Comparison of ENCODE assay signal across 18 cellular contexts in the genomic region with DNA sequence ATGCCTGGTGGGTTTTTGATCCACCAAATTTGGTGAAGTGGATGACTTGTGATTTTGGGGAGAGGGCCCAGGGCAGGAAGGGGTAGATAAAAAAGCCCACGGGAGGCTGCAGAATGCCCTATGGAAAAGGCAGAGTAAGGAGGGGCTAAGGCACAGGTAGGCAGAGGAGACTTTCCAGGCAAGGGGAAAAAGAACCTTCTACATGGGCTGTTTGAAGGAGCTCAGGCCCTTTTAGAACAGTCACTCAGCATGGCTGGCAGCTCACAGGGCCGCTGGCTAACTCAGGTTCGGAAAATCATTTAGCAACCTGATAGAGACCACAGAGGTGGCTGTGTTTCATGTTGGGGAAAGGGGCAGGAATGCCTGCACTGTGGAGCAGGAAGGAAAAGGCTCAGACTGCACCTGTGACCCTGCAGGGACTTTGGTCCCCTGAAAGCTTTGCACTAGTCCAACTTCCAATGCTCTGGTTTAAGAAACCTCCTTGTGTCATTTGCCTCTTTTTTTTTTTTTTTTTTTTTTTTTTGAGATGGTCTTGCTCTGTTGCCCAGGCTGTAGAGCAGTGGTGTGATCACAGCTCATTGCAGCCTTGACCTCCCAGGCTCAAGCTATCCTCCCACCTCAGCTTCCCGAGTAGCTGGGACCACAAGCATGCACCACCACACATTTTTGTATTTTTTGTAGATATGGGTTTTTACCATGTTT. TPM values are rescaled to one million over a fixed set of nuclear protein-coding genes. Genes with fewer than 3 reads are reported as not detected.
DNase-seq lines count a peak whose midpoint lies in the region; ATAC-seq and TF ChIP-seq lines count a peak whose summit lies in the region.
"Had no signal": no experiment of that assay in that cellular context is flagged by ENCODE, and none has a peak within 500 bp of the region (broad histone marks: within the 10 kb centered on the region; RNA-seq: fewer than 3 reads in every experiment).

No MANE protein-coding gene starts in this region.

- H4K20me1 ChIP-seq in Karpas-422 (ENCODE audit: insufficient read depth, low read depth, low read length) (no peaks in the 10 kb centered on the region), MM.1S (ENCODE audit: insufficient read depth, low read length) (no peaks in the 10 kb centered on the region)

- TF ChIP-seq CTCF in CD14-positive monocyte (IDR thresholded peaks at IDR 0.05) (no peak), MM.1S (IDR thresholded peaks at IDR 0.05; ENCODE audit: low read length) (no peak), upper lobe of right lung (IDR thresholded peaks at IDR 0.05) (no peak)

- H2AFZ ChIP-seq in Karpas-422 (ENCODE audit: low read length) (no peak overlapping the region), mesenchymal stem cell (ENCODE audit: low read depth, low read length) (no peak overlapping the region), MM.1S (ENCODE audit: low read length) (no peak overlapping the region)

- no peak overlapping the region for H3K23ac ChIP-seq in mesenchymal stem cell (ENCODE audit: low read length in 2 of 2)

- no peak overlapping the region for H3K9ac ChIP-seq in Karpas-422 (ENCODE audit: low read length)
- H3K9ac ChIP-seq in mesenchymal stem cell (ENCODE audit: low read length), result no peak overlapping the region
- no peak overlapping the region for H3K9ac ChIP-seq in MM.1S (ENCODE audit: low read length)

- peak overlapping the region; percentile 41 for H2AK5ac ChIP-seq in mesenchymal stem cell (ENCODE audit: low read length, severe bottlenecking)

- no peaks in the 10 kb centered on the region for H3K36me3 Mint-ChIP-seq in CD14-positive monocyte
- no peaks in the 10 kb centered on the region for H3K36me3 Mint-ChIP-seq in dendritic cell treated with granulocyte-macrophage colony-stimulating factor and Interleukin-4, amounts not matched to agents 40 ng/mL and 50 ng/mL, for 4 days (ENCODE audit: low read depth)
- H3K36me3 Mint-ChIP-seq: CD4-positive, alpha-beta memory T cell had no signal

- H3K4me1 ChIP-seq in Karpas-422 (ENCODE audit: low read length) (no peaks in the 10 kb centered on the region), mesenchymal stem cell (ENCODE audit: control insufficient read depth, insufficient read depth, low read depth, low read length) (peaks cover 7% of the 10 kb centered on the region), MM.1S (ENCODE audit: low read length) (no peaks in the 10 kb centered on the region), upper lobe of right lung (peaks cover 7% of the 10 kb centered on the region)

- ATAC-seq in upper lobe of right lung, result no peak
- ATAC-seq: K562 had no signal

- H3K36me3 ChIP-seq in Karpas-422 (ENCODE audit: insufficient read depth, low read length), result no peaks in the 10 kb centered on the region
- H3K36me3 ChIP-seq in mesenchymal stem cell (ENCODE audit: control insufficient read depth in 1 of 2, insufficient read depth in 2 of 2, low read depth in 1 of 2, low read length in 2 of 2), result no peaks in the 10 kb centered on the region
- no peaks in the 10 kb centered on the region for H3K36me3 ChIP-seq in MM.1S (replicated peaks; ENCODE audit: insufficient read depth, low read length)
- no peaks in the 10 kb centered on the region for H3K36me3 ChIP-seq in upper lobe of right lung

- no peaks in the 10 kb centered on the region for H3K9me3 ChIP-seq in Karpas-422 (ENCODE audit: low read length)
- no peaks in the 10 kb centered on the region for H3K9me3 ChIP-seq in mesenchymal stem cell (ENCODE audit: control insufficient read depth, low read length)
- H3K9me3 ChIP-seq in MM.1S (replicated peaks; ENCODE audit: insufficient read depth, low read length), result no peaks in the 10 kb centered on the region
- no peaks in the 10 kb centered on the region for H3K9me3 ChIP-seq in upper lobe of right lung

- no peak overlapping the region for H3K4me2 ChIP-seq in Karpas-422 (ENCODE audit: low read depth, low read length, poor library complexity, severe bottlenecking)
- no peak overlapping the region for H3K4me2 ChIP-seq in mesenchymal stem cell (ENCODE audit: low read length, poor library complexity, severe bottlenecking)
- no peak overlapping the region for H3K4me2 ChIP-seq in MM.1S (ENCODE audit: low read depth, low read length)

- H3K79me2 ChIP-seq in Karpas-422 (ENCODE audit: low read length), result no peaks in the 10 kb centered on the region
- no peaks in the 10 kb centered on the region for H3K79me2 ChIP-seq in MM.1S (ENCODE audit: low read length)

- intact Hi-C loops in CD14-positive monocyte (cut with micrococcal nuclease) (no loop called here), upper lobe of right lung (cut with DNase I) (no loop called here)
- intact Hi-C loops in dendritic cell treated with granulocyte-macrophage colony-stimulating factor and Interleukin-4, amounts not matched to agents 40 ng/mL and 50 ng/mL, for 4 days (cut with micrococcal nuclease), result no loop called here

- H3K4me3 Mint-ChIP-seq in CD14-positive monocyte, result no peak overlapping the region
- H3K4me3 Mint-ChIP-seq in dendritic cell treated with granulocyte-macrophage colony-stimulating factor and Interleukin-4, amounts not matched to agents 40 ng/mL and 50 ng/mL, for 4 days, result no peak overlapping the region
- H3K4me3 Mint-ChIP-seq: CD4-positive, alpha-beta memory T cell had no signal

- H4K91ac ChIP-seq in mesenchymal stem cell (ENCODE audit: low read length), result no peak overlapping the region

- H3K27me3 Mint-ChIP-seq in CD14-positive monocyte (ENCODE audit: low read depth in 3 of 3), result peaks cover 0 to 2% (median 2%) of the 10 kb centered on the region in 3 donors
- H3K27me3 Mint-ChIP-seq in dendritic cell treated with granulocyte-macrophage colony-stimulating factor and Interleukin-4, amounts not matched to agents 40 ng/mL and 50 ng/mL, for 4 days, result peaks cover 5% of the 10 kb centered on the region

- WGBS in mesenchymal stem cell, result 77% methylated on average over 3 of the region's 4 CpGs

- no peak for DNase-seq in CD14-positive monocyte (ENCODE audit: low spot score)
- DNase-seq in Karpas-422, result peak; percentile 17
- DNase-seq in mesenchymal stem cell, result no peak
- no peak for DNase-seq in NCI-H146 treated with DMSO at 0.1 percent for 48 hours (lab: John Stamatoyannopoulos, UW; ENCODE audit: unreplicated experiment)
- DNase-seq in AG08395 (ENCODE audit: low spot score), result no peak
- DNase-seq in MM.1S, result no peak
- DNase-seq in upper lobe of right lung, result no peak
- DNase-seq: AML-193; CD4-positive, alpha-beta memory T cell; DMS79 treated with DMSO at 0.1 percent for 48 hours; GF-D8; NCI-H1417; NCI-H2029; NCI-H2171 treated with DMSO at 0.1 percent for 48 hours; NCI-H82; RPMI8226 had no signal

- H3K14ac ChIP-seq in mesenchymal stem cell (ENCODE audit: low read length in 2 of 2), result no peak overlapping the region

- H3K79me1 ChIP-seq in mesenchymal stem cell (replicated peaks; ENCODE audit: low read length, poor library complexity, severe bottlenecking), result no peaks in the 10 kb centered on the region

- no peak overlapping the region for H2BK120ac ChIP-seq in mesenchymal stem cell (ENCODE audit: low read depth, low read length)

- peak overlapping the region in 4 of 7 donors; percentile 11 to 88 (median 70) for H3K27ac Mint-ChIP-seq in CD14-positive monocyte
- peak overlapping the region; percentile 30 for H3K27ac Mint-ChIP-seq in dendritic cell treated with granulocyte-macrophage colony-stimulating factor and Interleukin-4, amounts not matched to agents 40 ng/mL and 50 ng/mL, for 4 days

- H3K9me3 Mint-ChIP-seq in CD14-positive monocyte, result peaks cover 0 to under 1% (median 0%) of the 10 kb centered on the region in 7 donors
- H3K9me3 Mint-ChIP-seq in dendritic cell treated with granulocyte-macrophage colony-stimulating factor and Interleukin-4, amounts not matched to agents 40 ng/mL and 50 ng/mL, for 4 days, result no peaks in the 10 kb centered on the region
- H3K9me3 Mint-ChIP-seq: CD4-positive, alpha-beta memory T cell had no signal

- H3K18ac ChIP-seq in mesenchymal stem cell (ENCODE audit: low read depth in 1 of 2, low read length in 2 of 2), result no peak overlapping the region

- no peak overlapping the region for H3K4me3 ChIP-seq in Karpas-422 (ENCODE audit: low read length)
- H3K4me3 ChIP-seq in mesenchymal stem cell (ENCODE audit: insufficient read depth in 1 of 2, low read depth in 1 of 2, low read length in 2 of 2), result no peak overlapping the region
- no peak overlapping the region for H3K4me3 ChIP-seq in MM.1S (ENCODE audit: low read length)
- H3K4me3 ChIP-seq in upper lobe of right lung, result no peak overlapping the region
- H3K4me3 ChIP-seq: K562 had no signal

- H3K27me3 ChIP-seq in Karpas-422 (ENCODE audit: low read length), result no peaks in the 10 kb centered on the region
- peaks cover 0 to 4% of the 10 kb centered on the region in 2 experiments for H3K27me3 ChIP-seq in mesenchymal stem cell (ENCODE audit: control insufficient read depth in 1 of 2, insufficient read depth in 1 of 2, low read length in 2 of 2)
- no peaks in the 10 kb centered on the region for H3K27me3 ChIP-seq in MM.1S (replicated peaks; ENCODE audit: insufficient read depth, low read length)
- no peaks in the 10 kb centered on the region for H3K27me3 ChIP-seq in upper lobe of right lung

- H3K27ac ChIP-seq in Karpas-422 (ENCODE audit: low read length) (no peak overlapping the region), mesenchymal stem cell (ENCODE audit: low read length, poor library complexity, severe bottlenecking) (no peak overlapping the region), MM.1S (ENCODE audit: low read length) (no peak overlapping the region), upper lobe of right lung (no peak overlapping the region)

- H2BK12ac ChIP-seq in mesenchymal stem cell (ENCODE audit: low read length in 2 of 2), result no peak overlapping the region

- no peak overlapping the region for H2BK15ac ChIP-seq in mesenchymal stem cell (ENCODE audit: low read depth, poor library complexity, severe bottlenecking)

- H2BK5ac ChIP-seq in mesenchymal stem cell (ENCODE audit: low read depth, low read length, poor library complexity, severe bottlenecking), result no peak overlapping the region

- no peak overlapping the region for H3K4ac ChIP-seq in mesenchymal stem cell (ENCODE audit: low read depth in 1 of 2, low read length in 2 of 2)

- H3F3A ChIP-seq in MM.1S (ENCODE audit: insufficient read depth, low read length), result no peaks in the 10 kb centered on the region

- no peak overlapping the region for H4K8ac ChIP-seq in mesenchymal stem cell (ENCODE audit: low read length)

- peaks cover 31% of the 10 kb centered on the region for H3K4me1 Mint-ChIP-seq in CD14-positive monocyte
- peaks cover 29% of the 10 kb centered on the region for H3K4me1 Mint-ChIP-seq in dendritic cell treated with granulocyte-macrophage colony-stimulating factor and Interleukin-4, amounts not matched to agents 40 ng/mL and 50 ng/mL, for 4 days (ENCODE audit: low read depth)
- H3K4me1 Mint-ChIP-seq: CD4-positive, alpha-beta memory T cell had no signal

- H3K9me2 ChIP-seq in Karpas-422 (replicated peaks; ENCODE audit: insufficient read depth, low read length), result no peaks in the 10 kb centered on the region
- H3K9me2 ChIP-seq in MM.1S (replicated peaks; ENCODE audit: insufficient read depth, low read length), result no peaks in the 10 kb centered on the region

RNA-seq across cellular contexts. Expression of a gene that starts 58.5 kb away (rescaled TPM):
- polyA plus RNA-seq in CD14-positive monocyte, result not detected
- 0.07 TPM in 1 of 2 replicates, not detected in the other for total RNA-seq in Karpas-422 (2014; rRNA removed; shearing (Covaris generic); ENCODE audit: low replicate concordance)
- 78.1 TPM for polyA plus RNA-seq in mesenchymal stem cell (2013, experiment 1 of 2)
- 80.9 TPM for polyA plus RNA-seq in mesenchymal stem cell (2013, experiment 2 of 2)
- 67.4 TPM for total RNA-seq in upper lobe of right lung
- polyA plus RNA-seq: CD4-positive, alpha-beta memory T cell had no signal

Comparison
In these comparisons a context has a peak if more than half of its experiments do, and no peak if none do; other contexts are left out.
1. RNA of a gene that starts 58.5 kb away (total RNA-seq): 67.4 TPM in upper lobe of right lung (single experiment); 0.07 TPM in Karpas-422; every median in the first group is over 10 times any median in the second.